37 cellular contexts compared by ENCODE assay signal in the genomic region with DNA sequence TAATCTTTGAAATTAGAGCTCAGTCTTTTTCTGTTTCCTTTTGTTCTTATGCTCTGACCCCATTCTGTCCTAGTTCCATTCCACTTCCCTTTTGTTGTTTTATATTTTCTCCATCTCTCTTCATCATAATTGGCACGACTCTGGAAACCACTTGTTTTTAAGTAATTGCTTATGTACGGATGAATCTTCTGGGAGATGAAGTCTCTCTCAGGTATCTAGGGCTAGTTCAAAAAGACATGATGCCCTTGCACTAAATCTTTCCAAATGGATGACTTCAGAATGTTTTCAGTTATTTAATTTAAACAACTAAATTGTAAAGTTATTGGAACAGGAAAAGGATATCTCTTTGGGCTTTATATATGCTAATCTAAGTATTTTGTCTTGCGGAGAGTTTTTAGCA. TPM values are rescaled to one million over a fixed set of nuclear protein-coding genes. Genes with fewer than 3 reads are reported as not detected.
"Had no signal": no experiment of that assay in that cellular context is flagged by ENCODE, and none has a peak within 500 bp of the region (broad histone marks: within the 10 kb centered on the region; RNA-seq: fewer than 3 reads in every experiment).

Gene OR6F1 (minus strand): TSS at position 101 of the 400 bp plus-strand sequence. CDS start 3,891 bp downstream, outside the sequence.

- DNase-seq: Karpas-422, Kasumi-1, MG63, MM.1S, MV-4-11, NCI-H1048, NCI-H1092, NCI-H1092 treated with DMSO at 0.1 percent for 48 hours, NCI-H1105, NCI-H1105 treated with DMSO at 0.1 percent for 48 hours, NCI-H1417, NCI-H1417 treated with DMSO at 0.1 percent for 48 hours, NCI-H1436, NCI-H1436 treated with DMSO at 0.1 percent for 48 hours, NCI-H146, NCI-H1694, NCI-H1694 treated with DMSO at 0.1 percent for 48 hours, NCI-H187, NCI-H187 treated with DMSO at 0.1 percent for 48 hours, NCI-H1930, NCI-H2029, NCI-H2029 treated with DMSO at 0.1 percent for 48 hours, NCI-H2081, NCI-H2081 treated with DMSO at 0.1 percent for 48 hours, NCI-H2107, NCI-H2171, NCI-H2171 treated with DMSO at 0.1 percent for 48 hours, NCI-H2227 treated with DMSO at 0.1 percent for 48 hours, NCI-H226, NCI-H345, NCI-H446, NCI-H446 treated with DMSO at 0.1 percent for 48 hours, NCI-H510A had no signal

RNA-seq across cellular contexts. Expression of gene OR6F1, which starts in this region (rescaled TPM):
- total RNA-seq: LHCN-M2, M059J, MCF 10A, NCI-H460 had no signal
